8 cellular contexts compared by ENCODE assay signal in genomic region chr6:22318404-22318803, GRCh38. TPM values are rescaled to one million over a fixed set of nuclear protein-coding genes. Genes with fewer than 3 reads are reported as not detected.
"Had no signal": no experiment of that assay in that cellular context is flagged by ENCODE, and none has a peak within 500 bp of the region (broad histone marks: within the 10 kb centered on the region; RNA-seq: fewer than 3 reads in every experiment).

No MANE protein-coding gene starts in this region.

- H3K4me2 ChIP-seq: GM23338 had no signal

- H3K4me3 Mint-ChIP-seq: GM23338, H9, IgD-negative memory B cell had no signal

- H3K4me3 ChIP-seq: GM23338 had no signal

- H3K36me3 Mint-ChIP-seq: IgD-negative memory B cell had no signal

- H3K27ac Mint-ChIP-seq: GM23338, H9, IgD-negative memory B cell had no signal

- DNase-seq: H9, HCEC 1CT had no signal

- H2AFZ ChIP-seq: GM23338 had no signal

- H3K4me1 Mint-ChIP-seq: GM23338, IgD-negative memory B cell had no signal

- H3K27ac ChIP-seq: HL-60 had no signal

- ATAC-seq: GM23338, HepG2 had no signal

- H3K27me3 Mint-ChIP-seq: IgD-negative memory B cell had no signal

RNA-seq across cellular contexts. Expression of gene PRL, which starts 21.6 kb away (rescaled TPM):
- total RNA-seq: GM23338, H1, H9, HepG2, HT1080 had no signal
- polyA plus RNA-seq: GM23338, H1, HepG2, IgD-negative memory B cell had no signal
